1 cellular context compared by ENCODE assay signal in the genomic region with DNA sequence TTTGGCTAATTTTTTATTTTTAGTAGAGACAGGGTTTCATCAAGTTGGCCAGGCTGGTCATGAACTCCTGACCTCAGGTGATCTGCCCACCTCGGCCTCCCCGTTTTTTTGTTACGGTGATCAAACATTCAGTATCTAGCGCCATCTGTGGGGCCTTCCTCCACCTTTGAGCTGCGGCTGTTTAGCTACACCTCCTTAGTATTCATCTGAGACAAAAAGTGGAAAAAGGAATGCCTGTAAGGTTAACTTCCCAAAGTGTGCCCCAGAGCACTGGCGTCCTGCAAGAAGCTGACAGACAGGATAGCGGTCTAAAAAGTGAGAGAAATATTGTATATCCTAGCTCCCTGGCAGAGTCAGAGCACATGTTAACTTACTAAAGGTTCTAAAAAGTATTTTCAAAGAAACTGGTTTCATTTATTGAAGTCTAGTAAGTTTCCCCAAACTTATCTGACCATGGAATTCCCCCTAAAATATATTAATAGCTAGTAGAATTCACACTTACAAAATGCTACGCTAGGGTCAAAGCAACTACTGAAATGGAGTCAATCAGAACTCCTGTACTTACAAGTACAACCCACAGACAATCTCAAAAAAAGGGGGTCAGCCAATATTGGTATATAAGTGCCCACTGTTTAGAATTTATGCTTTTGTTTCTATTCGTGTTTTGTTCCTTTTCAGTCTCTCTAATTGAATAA.
TF ChIP-seq lines count a peak whose summit lies in the region.

No MANE protein-coding gene starts in this region.

TF ChIP-seq in GM23338, 12 proteins besides CTCF, POLR2A, EP300 and RAD21 (continued from another document):
- TF ChIP-seq, protein P1, sequence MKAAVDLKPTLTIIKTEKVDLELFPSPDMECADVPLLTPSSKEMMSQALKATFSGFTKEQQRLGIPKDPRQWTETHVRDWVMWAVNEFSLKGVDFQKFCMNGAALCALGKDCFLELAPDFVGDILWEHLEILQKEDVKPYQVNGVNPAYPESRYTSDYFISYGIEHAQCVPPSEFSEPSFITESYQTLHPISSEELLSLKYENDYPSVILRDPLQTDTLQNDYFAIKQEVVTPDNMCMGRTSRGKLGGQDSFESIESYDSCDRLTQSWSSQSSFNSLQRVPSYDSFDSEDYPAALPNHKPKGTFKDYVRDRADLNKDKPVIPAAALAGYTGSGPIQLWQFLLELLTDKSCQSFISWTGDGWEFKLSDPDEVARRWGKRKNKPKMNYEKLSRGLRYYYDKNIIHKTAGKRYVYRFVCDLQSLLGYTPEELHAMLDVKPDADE (IDR thresholded peaks at IDR 0.05): no peak
- TF ChIP-seq STAT1 (IDR thresholded peaks at IDR 0.05; ENCODE audit: unreplicated experiment) (no peak), ZNF114 (CRISPR knock-in tag; IDR thresholded peaks at IDR 0.05) (no peak), ZNF331 (CRISPR knock-in tag; IDR thresholded peaks at IDR 0.05; ENCODE audit: low read depth) (no peak)
- TF ChIP-seq, protein P2, sequence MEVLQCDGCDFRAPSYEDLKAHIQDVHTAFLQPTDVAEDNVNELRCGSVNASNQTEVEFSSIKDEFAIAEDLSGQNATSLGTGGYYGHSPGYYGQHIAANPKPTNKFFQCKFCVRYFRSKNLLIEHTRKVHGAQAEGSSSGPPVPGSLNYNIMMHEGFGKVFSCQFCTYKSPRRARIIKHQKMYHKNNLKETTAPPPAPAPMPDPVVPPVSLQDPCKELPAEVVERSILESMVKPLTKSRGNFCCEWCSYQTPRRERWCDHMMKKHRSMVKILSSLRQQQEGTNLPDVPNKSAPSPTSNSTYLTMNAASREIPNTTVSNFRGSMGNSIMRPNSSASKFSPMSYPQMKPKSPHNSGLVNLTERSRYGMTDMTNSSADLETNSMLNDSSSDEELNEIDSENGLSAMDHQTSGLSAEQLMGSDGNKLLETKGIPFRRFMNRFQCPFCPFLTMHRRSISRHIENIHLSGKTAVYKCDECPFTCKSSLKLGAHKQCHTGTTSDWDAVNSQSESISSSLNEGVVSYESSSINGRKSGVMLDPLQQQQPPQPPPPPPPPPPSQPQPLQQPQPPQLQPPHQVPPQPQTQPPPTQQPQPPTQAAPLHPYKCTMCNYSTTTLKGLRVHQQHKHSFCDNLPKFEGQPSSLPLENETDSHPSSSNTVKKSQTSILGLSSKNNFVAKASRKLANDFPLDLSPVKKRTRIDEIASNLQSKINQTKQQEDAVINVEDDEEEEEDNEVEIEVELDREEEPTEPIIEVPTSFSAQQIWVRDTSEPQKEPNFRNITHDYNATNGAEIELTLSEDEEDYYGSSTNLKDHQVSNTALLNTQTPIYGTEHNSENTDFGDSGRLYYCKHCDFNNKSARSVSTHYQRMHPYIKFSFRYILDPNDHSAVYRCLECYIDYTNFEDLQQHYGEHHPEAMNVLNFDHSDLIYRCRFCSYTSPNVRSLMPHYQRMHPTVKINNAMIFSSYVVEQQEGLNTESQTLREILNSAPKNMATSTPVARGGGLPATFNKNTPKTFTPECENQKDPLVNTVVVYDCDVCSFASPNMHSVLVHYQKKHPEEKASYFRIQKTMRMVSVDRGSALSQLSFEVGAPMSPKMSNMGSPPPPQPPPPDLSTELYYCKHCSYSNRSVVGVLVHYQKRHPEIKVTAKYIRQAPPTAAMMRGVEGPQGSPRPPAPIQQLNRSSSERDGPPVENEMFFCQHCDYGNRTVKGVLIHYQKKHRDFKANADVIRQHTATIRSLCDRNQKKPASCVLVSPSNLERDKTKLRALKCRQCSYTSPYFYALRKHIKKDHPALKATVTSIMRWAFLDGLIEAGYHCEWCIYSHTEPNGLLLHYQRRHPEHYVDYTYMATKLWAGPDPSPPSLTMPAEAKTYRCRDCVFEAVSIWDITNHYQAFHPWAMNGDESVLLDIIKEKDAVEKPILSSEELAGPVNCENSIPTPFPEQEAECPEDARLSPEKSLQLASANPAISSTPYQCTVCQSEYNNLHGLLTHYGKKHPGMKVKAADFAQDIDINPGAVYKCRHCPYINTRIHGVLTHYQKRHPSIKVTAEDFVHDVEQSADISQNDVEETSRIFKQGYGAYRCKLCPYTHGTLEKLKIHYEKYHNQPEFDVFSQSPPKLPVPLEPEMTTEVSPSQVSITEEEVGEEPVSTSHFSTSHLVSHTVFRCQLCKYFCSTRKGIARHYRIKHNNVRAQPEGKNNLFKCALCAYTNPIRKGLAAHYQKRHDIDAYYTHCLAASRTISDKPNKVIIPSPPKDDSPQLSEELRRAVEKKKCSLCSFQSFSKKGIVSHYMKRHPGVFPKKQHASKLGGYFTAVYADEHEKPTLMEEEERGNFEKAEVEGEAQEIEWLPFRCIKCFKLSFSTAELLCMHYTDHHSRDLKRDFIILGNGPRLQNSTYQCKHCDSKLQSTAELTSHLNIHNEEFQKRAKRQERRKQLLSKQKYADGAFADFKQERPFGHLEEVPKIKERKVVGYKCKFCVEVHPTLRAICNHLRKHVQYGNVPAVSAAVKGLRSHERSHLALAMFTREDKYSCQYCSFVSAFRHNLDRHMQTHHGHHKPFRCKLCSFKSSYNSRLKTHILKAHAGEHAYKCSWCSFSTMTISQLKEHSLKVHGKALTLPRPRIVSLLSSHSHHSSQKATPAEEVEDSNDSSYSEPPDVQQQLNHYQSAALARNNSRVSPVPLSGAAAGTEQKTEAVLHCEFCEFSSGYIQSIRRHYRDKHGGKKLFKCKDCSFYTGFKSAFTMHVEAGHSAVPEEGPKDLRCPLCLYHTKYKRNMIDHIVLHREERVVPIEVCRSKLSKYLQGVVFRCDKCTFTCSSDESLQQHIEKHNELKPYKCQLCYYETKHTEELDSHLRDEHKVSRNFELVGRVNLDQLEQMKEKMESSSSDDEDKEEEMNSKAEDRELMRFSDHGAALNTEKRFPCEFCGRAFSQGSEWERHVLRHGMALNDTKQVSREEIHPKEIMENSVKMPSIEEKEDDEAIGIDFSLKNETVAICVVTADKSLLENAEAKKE (CRISPR knock-in tag; IDR thresholded peaks at IDR 0.05): no peak
- TF ChIP-seq, protein P3, sequence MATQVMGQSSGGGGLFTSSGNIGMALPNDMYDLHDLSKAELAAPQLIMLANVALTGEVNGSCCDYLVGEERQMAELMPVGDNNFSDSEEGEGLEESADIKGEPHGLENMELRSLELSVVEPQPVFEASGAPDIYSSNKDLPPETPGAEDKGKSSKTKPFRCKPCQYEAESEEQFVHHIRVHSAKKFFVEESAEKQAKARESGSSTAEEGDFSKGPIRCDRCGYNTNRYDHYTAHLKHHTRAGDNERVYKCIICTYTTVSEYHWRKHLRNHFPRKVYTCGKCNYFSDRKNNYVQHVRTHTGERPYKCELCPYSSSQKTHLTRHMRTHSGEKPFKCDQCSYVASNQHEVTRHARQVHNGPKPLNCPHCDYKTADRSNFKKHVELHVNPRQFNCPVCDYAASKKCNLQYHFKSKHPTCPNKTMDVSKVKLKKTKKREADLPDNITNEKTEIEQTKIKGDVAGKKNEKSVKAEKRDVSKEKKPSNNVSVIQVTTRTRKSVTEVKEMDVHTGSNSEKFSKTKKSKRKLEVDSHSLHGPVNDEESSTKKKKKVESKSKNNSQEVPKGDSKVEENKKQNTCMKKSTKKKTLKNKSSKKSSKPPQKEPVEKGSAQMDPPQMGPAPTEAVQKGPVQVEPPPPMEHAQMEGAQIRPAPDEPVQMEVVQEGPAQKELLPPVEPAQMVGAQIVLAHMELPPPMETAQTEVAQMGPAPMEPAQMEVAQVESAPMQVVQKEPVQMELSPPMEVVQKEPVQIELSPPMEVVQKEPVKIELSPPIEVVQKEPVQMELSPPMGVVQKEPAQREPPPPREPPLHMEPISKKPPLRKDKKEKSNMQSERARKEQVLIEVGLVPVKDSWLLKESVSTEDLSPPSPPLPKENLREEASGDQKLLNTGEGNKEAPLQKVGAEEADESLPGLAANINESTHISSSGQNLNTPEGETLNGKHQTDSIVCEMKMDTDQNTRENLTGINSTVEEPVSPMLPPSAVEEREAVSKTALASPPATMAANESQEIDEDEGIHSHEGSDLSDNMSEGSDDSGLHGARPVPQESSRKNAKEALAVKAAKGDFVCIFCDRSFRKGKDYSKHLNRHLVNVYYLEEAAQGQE (IDR thresholded peaks at IDR 0.05; ENCODE audit: unreplicated experiment): no peak
